ENCODE assay signal across 7 cellular contexts in genomic region chr1:184753608-184754478, GRCh38. TPM values are rescaled to one million over a fixed set of nuclear protein-coding genes. Genes with fewer than 3 reads are reported as not detected.
DNase-seq lines count a peak whose midpoint lies in the region; ATAC-seq and TF ChIP-seq lines count a peak whose summit lies in the region.

No MANE protein-coding gene starts in this region.

- no peaks in the 10 kb centered on the region for H3K36me3 ChIP-seq in thoracic aorta

- peak overlapping the region; percentile 92 to 94 for H3K27ac ChIP-seq in thoracic aorta

- TF ChIP-seq CTCF in fibroblast of mammary gland (conservative IDR thresholded peaks at IDR 0.05; ENCODE audit: control insufficient read depth, insufficient read depth, low read depth, low read length) (no peak), thoracic aorta (IDR thresholded peaks at IDR 0.05) (no peak)

- ATAC-seq in GM18517 (IDR thresholded peaks at IDR 0.05; ENCODE audit: unreplicated experiment) (peak; percentile 4), HG02884 (IDR thresholded peaks at IDR 0.05; ENCODE audit: unreplicated experiment) (peak; percentile 2), thoracic aorta (ENCODE audit: insufficient number of reproducible peaks, low FRiP score, low read depth) (no peak)
- peak; percentile 2 to 19 for ATAC-seq in natural killer cell treated with Interleukin-12 subunit alpha and Interleukin-12 subunit beta and Interleukin-15 and Interleukin-18, amount 100 ng/mL, for 72 hours

- peak; percentile 66 for DNase-seq in NCI-H69 (lab: John Stamatoyannopoulos, UW)
- DNase-seq in activated T-cell treated with anti-CD3 and anti-CD28 coated beads for 48 hours (ENCODE audit: low read depth), result peak; percentile 45
- peak; percentile 26 for DNase-seq in fibroblast of mammary gland (ENCODE audit: low read depth)
- peak; percentile 68 for DNase-seq in natural killer cell treated with Interleukin-12 subunit alpha and Interleukin-12 subunit beta and Interleukin-15 and Interleukin-18, amount 100 ng/mL, for 72 hours (ENCODE audit: low spot score)
- no peak for DNase-seq in thoracic aorta (ENCODE audit: low spot score)

- peaks cover 0 to 6% of the 10 kb centered on the region in 2 donors for H3K27me3 Mint-ChIP-seq in natural killer cell treated with Interleukin-12 subunit alpha and Interleukin-12 subunit beta and Interleukin-15 and Interleukin-18, amount 100 ng/mL, for 72 hours

- peak overlapping the region; percentile 88 for H3K4me3 Mint-ChIP-seq in natural killer cell treated with Interleukin-12 subunit alpha and Interleukin-12 subunit beta and Interleukin-15 and Interleukin-18, amount 100 ng/mL, for 72 hours

- peaks cover 23 to 28% of the 10 kb centered on the region in 2 donors for H3K4me1 Mint-ChIP-seq in natural killer cell treated with Interleukin-12 subunit alpha and Interleukin-12 subunit beta and Interleukin-15 and Interleukin-18, amount 100 ng/mL, for 72 hours (ENCODE audit: low read depth in 2 of 2)

- peak overlapping the region; percentile 91 for H3K4me3 ChIP-seq in fibroblast of mammary gland (ENCODE audit: control insufficient read depth, low read depth, low read length)
- H3K4me3 ChIP-seq in thoracic aorta, result peak overlapping the region; percentile 90

- no peaks in the 10 kb centered on the region for H3K9me3 Mint-ChIP-seq in natural killer cell treated with Interleukin-12 subunit alpha and Interleukin-12 subunit beta and Interleukin-15 and Interleukin-18, amount 100 ng/mL, for 72 hours

- H3K27ac Mint-ChIP-seq in natural killer cell treated with Interleukin-12 subunit alpha and Interleukin-12 subunit beta and Interleukin-15 and Interleukin-18, amount 100 ng/mL, for 72 hours, result peak overlapping the region; percentile 80 to 86

- no peaks in the 10 kb centered on the region for H3K9me3 ChIP-seq in thoracic aorta

- H3K4me1 ChIP-seq in thoracic aorta (ENCODE audit: control insufficient read depth in 1 of 2, low read depth in 2 of 2), result peaks cover 13 to 18% of the 10 kb centered on the region in 2 donors

- H3K36me3 Mint-ChIP-seq in natural killer cell treated with Interleukin-12 subunit alpha and Interleukin-12 subunit beta and Interleukin-15 and Interleukin-18, amount 100 ng/mL, for 72 hours, result peaks cover 7% of the 10 kb centered on the region

- H3K27me3 ChIP-seq in thoracic aorta (replicated peaks; ENCODE audit: insufficient read depth), result no peaks in the 10 kb centered on the region

RNA-seq across cellular contexts. Expression of gene EDEM3, which starts 0.8 kb away (rescaled TPM):
- total RNA-seq in natural killer cell treated with Interleukin-12 subunit alpha and Interleukin-12 subunit beta and Interleukin-15 and Interleukin-18, amount 100 ng/mL, for 72 hours, result 10 to 100 TPM; 21.5 to 33.6 TPM
- 10 to 100 TPM; 44.0 to 71.5 TPM for total RNA-seq in thoracic aorta
